ENCODE assay signal across 18 cellular contexts in the genomic region with DNA sequence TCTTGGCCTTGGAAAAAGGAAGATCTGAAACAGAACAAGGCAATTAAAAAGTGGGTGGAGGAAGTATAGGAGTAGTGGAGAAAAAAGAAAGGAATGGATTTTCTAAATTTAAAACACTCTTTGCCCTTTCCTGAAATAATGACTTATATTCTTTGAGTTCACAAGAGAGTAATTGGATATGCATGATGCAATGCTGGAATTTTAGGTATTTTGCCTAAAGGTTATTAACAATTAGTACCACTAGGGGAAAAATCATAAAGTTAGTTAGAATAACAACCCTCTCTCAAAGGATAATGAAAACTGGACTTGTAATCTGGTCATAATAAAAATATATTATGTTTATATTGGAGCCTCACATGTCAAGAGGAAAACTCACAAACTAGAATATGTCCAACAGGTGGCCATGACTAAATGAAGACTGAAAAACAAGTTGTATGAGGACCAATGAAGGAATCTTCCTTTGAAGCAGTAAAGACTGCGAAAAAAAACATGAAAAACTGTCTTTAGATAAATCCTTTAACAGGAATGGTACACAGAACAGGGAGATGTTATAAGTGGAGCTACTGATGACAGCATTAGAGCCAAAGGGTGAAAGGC.
DNase-seq lines count a peak whose midpoint lies in the region; ATAC-seq and TF ChIP-seq lines count a peak whose summit lies in the region.
"Had no signal": no experiment of that assay in that cellular context is flagged by ENCODE, and none has a peak within 500 bp of the region (broad histone marks: within the 10 kb centered on the region; RNA-seq: fewer than 3 reads in every experiment).

No MANE protein-coding gene starts in this region.

- H3K36me3 ChIP-seq in MM.1S (replicated peaks; ENCODE audit: insufficient read depth, low read length), result no peaks in the 10 kb centered on the region
- H3K36me3 ChIP-seq: ascending aorta; BLaER1 treated with 17β-estradiol and CSF1 and Interleukin-3, amounts not matched to agents 10 nM and 100 nM; colonic mucosa; left ventricle myocardium inferior; sigmoid colon had no signal

- TF ChIP-seq CTCF in osteocyte (IDR thresholded peaks at IDR 0.05) (peak; percentile 21), MM.1S (IDR thresholded peaks at IDR 0.05; ENCODE audit: low read length) (no peak)

- peaks cover 35% of the 10 kb centered on the region for H3K4me1 Mint-ChIP-seq in osteocyte (ENCODE audit: unreplicated experiment)
- H3K4me1 Mint-ChIP-seq: activated CD4-positive, alpha-beta T cell treated with anti-CD3 and anti-CD28 coated beads, Interleukin-2, amount 10 ng/mL, durations not matched to agents 7 days and 5 days had no signal

- H3K9me2 ChIP-seq in MM.1S (replicated peaks; ENCODE audit: insufficient read depth, low read length), result no peaks in the 10 kb centered on the region

- H3F3A ChIP-seq in MM.1S (ENCODE audit: insufficient read depth, low read length), result no peaks in the 10 kb centered on the region

- no peaks in the 10 kb centered on the region for H3K4me1 ChIP-seq in MM.1S (ENCODE audit: low read length)
- H3K4me1 ChIP-seq: ascending aorta; BLaER1 treated with 17β-estradiol and CSF1 and Interleukin-3, amounts not matched to agents 10 nM and 100 nM; colonic mucosa; sigmoid colon had no signal

- no peak overlapping the region for H3K4me3 ChIP-seq in MM.1S (ENCODE audit: low read length)
- H3K4me3 ChIP-seq: ascending aorta; BLaER1 treated with 17β-estradiol and CSF1 and Interleukin-3, amounts not matched to agents 10 nM and 100 nM; colonic mucosa; left ventricle myocardium inferior; sigmoid colon had no signal

- no peak overlapping the region for H3K9ac ChIP-seq in MM.1S (ENCODE audit: low read length)
- H3K9ac ChIP-seq: BLaER1 treated with 17β-estradiol and CSF1 and Interleukin-3, amounts not matched to agents 10 nM and 100 nM had no signal

- H3K27me3 ChIP-seq in MM.1S (replicated peaks; ENCODE audit: insufficient read depth, low read length), result no peaks in the 10 kb centered on the region
- H3K27me3 ChIP-seq: ascending aorta; BLaER1 treated with 17β-estradiol and CSF1 and Interleukin-3, amounts not matched to agents 10 nM and 100 nM; colonic mucosa; sigmoid colon had no signal

- no peaks in the 10 kb centered on the region for H3K36me3 Mint-ChIP-seq in osteocyte (ENCODE audit: unreplicated experiment)

- no peak overlapping the region for H3K4me2 ChIP-seq in MM.1S (ENCODE audit: low read depth, low read length)
- H3K4me2 ChIP-seq: BLaER1 treated with 17β-estradiol and CSF1 and Interleukin-3, amounts not matched to agents 10 nM and 100 nM had no signal

- no peaks in the 10 kb centered on the region for H3K9me3 ChIP-seq in MM.1S (replicated peaks; ENCODE audit: insufficient read depth, low read length)
- H3K9me3 ChIP-seq: ascending aorta; BLaER1 treated with 17β-estradiol and CSF1 and Interleukin-3, amounts not matched to agents 10 nM and 100 nM; colonic mucosa; left ventricle myocardium inferior; sigmoid colon had no signal

- peak; percentile 94 for DNase-seq in EH (ENCODE audit: low read depth)
- DNase-seq in RPMI7951 (ENCODE audit: low read depth), result peak; percentile 36
- DNase-seq in fibroblast of gingiva (ENCODE audit: low read depth), result peak; percentile 49
- no peak for DNase-seq in osteocyte (ENCODE audit: extremely low spot score, unreplicated experiment)
- DNase-seq in activated CD4-positive, alpha-beta T cell treated with anti-CD3 and anti-CD28 coated beads for 1 hour, result no peak
- no peak for DNase-seq in OCI-M2 (lab: John Stamatoyannopoulos, UW; ENCODE audit: unreplicated experiment)
- DNase-seq in MM.1S, result no peak
- DNase-seq: activated CD4-positive, alpha-beta T cell treated with anti-CD3 and anti-CD28 coated beads, Interleukin-2, amount 10 ng/mL, durations not matched to agents 7 days and 5 days; colonic mucosa; left ventricle myocardium inferior; NCI-H1436; NCI-H2171 treated with DMSO at 0.1 percent for 48 hours; NCI-H774; occipital lobe; sigmoid colon had no signal

- no peak overlapping the region for H3K4me3 Mint-ChIP-seq in osteocyte (ENCODE audit: unreplicated experiment)
- H3K4me3 Mint-ChIP-seq: activated CD4-positive, alpha-beta T cell treated with anti-CD3 and anti-CD28 coated beads, Interleukin-2, amount 10 ng/mL, durations not matched to agents 7 days and 5 days had no signal

- H2AFZ ChIP-seq in MM.1S (ENCODE audit: low read length), result no peak overlapping the region

- H3K79me2 ChIP-seq in MM.1S (ENCODE audit: low read length), result no peaks in the 10 kb centered on the region

- H3K27ac Mint-ChIP-seq in osteocyte (ENCODE audit: unreplicated experiment), result peak overlapping the region; percentile 83
- H3K27ac Mint-ChIP-seq: activated CD4-positive, alpha-beta T cell treated with anti-CD3 and anti-CD28 coated beads, Interleukin-2, amount 10 ng/mL, durations not matched to agents 7 days and 5 days had no signal

- no peak for ATAC-seq in HG02759 (IDR thresholded peaks at IDR 0.05; ENCODE audit: unreplicated experiment)

- H3K9me3 Mint-ChIP-seq in osteocyte (ENCODE audit: unreplicated experiment), result no peaks in the 10 kb centered on the region

- no peaks in the 10 kb centered on the region for H3K27me3 Mint-ChIP-seq in osteocyte (ENCODE audit: unreplicated experiment)
- H3K27me3 Mint-ChIP-seq: activated CD4-positive, alpha-beta T cell treated with anti-CD3 and anti-CD28 coated beads, Interleukin-2, amount 10 ng/mL, durations not matched to agents 7 days and 5 days had no signal

- H3K27ac ChIP-seq in MM.1S (ENCODE audit: low read length), result no peak overlapping the region
- H3K27ac ChIP-seq: ascending aorta; BLaER1 treated with 17β-estradiol and CSF1 and Interleukin-3, amounts not matched to agents 10 nM and 100 nM; colonic mucosa; left ventricle myocardium inferior; sigmoid colon had no signal

- no peaks in the 10 kb centered on the region for H4K20me1 ChIP-seq in MM.1S (ENCODE audit: insufficient read depth, low read length)
- H4K20me1 ChIP-seq: BLaER1 treated with 17β-estradiol and CSF1 and Interleukin-3, amounts not matched to agents 10 nM and 100 nM had no signal

Comparison
In these comparisons a context has a peak if more than half of its experiments do, and no peak if none do; other contexts are left out.
1. DNase-seq: peak in EH (single experiment), RPMI7951 (single experiment) and fibroblast of gingiva (single experiment); none in osteocyte (single experiment), activated CD4-positive, alpha-beta T cell treated with anti-CD3 and anti-CD28 coated beads for 1 hour (single experiment), OCI-M2 (single experiment) and MM.1S (single experiment).